Comparison of ENCODE assay signal across 25 cellular contexts in genomic region chr21:26432410-26432809, GRCh38.
DNase-seq lines count a peak whose midpoint lies in the region; ATAC-seq, FAIRE-seq and TF ChIP-seq lines count a peak whose summit lies in the region.
"Had no signal": no experiment of that assay in that cellular context is flagged by ENCODE, and none has a peak within 500 bp of the region (broad histone marks: within the 10 kb centered on the region; RNA-seq: fewer than 3 reads in every experiment).

No MANE protein-coding gene starts in this region.

- FAIRE-seq in H1 (lab: Jason Lieb, UNC) = no peak
- FAIRE-seq: GM18507 had no signal

- H4K5ac ChIP-seq in H1 (ENCODE audit: insufficient read length, low read depth, low read length) = no peak overlapping the region

- no peaks in the 10 kb centered on the region for H3K27me3 Mint-ChIP-seq in activated naive CD8-positive, alpha-beta T cell treated with anti-CD3 and anti-CD28 coated beads, Interleukin-2, amount 50 U/mL, for 24 hours
- H3K27me3 Mint-ChIP-seq in activated naive CD8-positive, alpha-beta T cell treated with anti-CD3 and anti-CD28 coated beads for 36 hours = no peaks in the 10 kb centered on the region
- H3K27me3 Mint-ChIP-seq: B cell had no signal

- no peak overlapping the region for H3K4ac ChIP-seq in H1 (replicated peaks; ENCODE audit: insufficient read length, low read depth, low read length)

- no peak overlapping the region for H3K14ac ChIP-seq in H1 (ENCODE audit: insufficient read length)

- H3K79me2 ChIP-seq in MM.1S (ENCODE audit: low read length) = no peaks in the 10 kb centered on the region
- H3K79me2 ChIP-seq in H1 (ENCODE audit: control insufficient read depth in 1 of 2, insufficient read depth in 2 of 2, low read length in 2 of 2) = no peaks in the 10 kb centered on the region

- CTCF ChIA-PET in H1 (lab: Charles Lee; ENCODE audit: partially characterized antibody) = no interaction called here

- H2BK20ac ChIP-seq in H1 (ENCODE audit: low read length) = 0 out of 2 replicates have a peak overlapping the region, but pooled peaks have one; percentile 61

- H3K4me1 ChIP-seq in MM.1S (ENCODE audit: low read length) = peaks cover 9% of the 10 kb centered on the region; the same call in 1 of the 2 replicates
- no peaks in the 10 kb centered on the region for H3K4me1 ChIP-seq in H1 (replicated peaks in 1 of 4; ENCODE audit: control insufficient read depth in 3 of 4, insufficient read depth in 4 of 4, low read length in 3 of 4)
- no peaks in the 10 kb centered on the region for H3K4me1 ChIP-seq in foreskin keratinocyte
- H3K4me1 ChIP-seq: HAP-1 had no signal

- ATAC-seq in activated naive CD8-positive, alpha-beta T cell treated with anti-CD3 and anti-CD28 coated beads, Interleukin-2, amount 50 U/mL, for 24 hours = peak; percentile 49
- ATAC-seq in GM21360 (IDR thresholded peaks at IDR 0.05; ENCODE audit: unreplicated experiment) (no peak), foreskin keratinocyte (no peak)
- ATAC-seq: SK-N-SH treated with all-trans-retinoic acid at 6 μM for 48 hours had no signal

- H3K9me3 ChIP-seq in MM.1S (replicated peaks; ENCODE audit: insufficient read depth, low read length) (no peaks in the 10 kb centered on the region), H1 (ENCODE audit: insufficient read depth in 2 of 2, low read depth in 1 of 2, low read length in 1 of 2) (no peaks in the 10 kb centered on the region)
- H3K9me3 ChIP-seq: HAP-1 had no signal

- no peaks in the 10 kb centered on the region for H3K36me3 Mint-ChIP-seq in activated naive CD8-positive, alpha-beta T cell treated with anti-CD3 and anti-CD28 coated beads, Interleukin-2, amount 50 U/mL, for 24 hours (ENCODE audit: low read depth)
- no peaks in the 10 kb centered on the region for H3K36me3 Mint-ChIP-seq in activated naive CD8-positive, alpha-beta T cell treated with anti-CD3 and anti-CD28 coated beads for 36 hours

- no peaks in the 10 kb centered on the region for H3F3A ChIP-seq in MM.1S (ENCODE audit: insufficient read depth, low read length)

- H3K27me3 ChIP-seq in MM.1S (replicated peaks; ENCODE audit: insufficient read depth, low read length) (no peaks in the 10 kb centered on the region), H1 (replicated peaks in 1 of 4; ENCODE audit: control insufficient read depth in 3 of 4, extremely low read depth in 1 of 4, insufficient read depth in 3 of 4, low read length in 3 of 4) (no peaks in the 10 kb centered on the region), foreskin keratinocyte (no peaks in the 10 kb centered on the region)

- peak overlapping the region; percentile 29; the same call in 1 of the 2 replicates for H2AFZ ChIP-seq in MM.1S (ENCODE audit: low read length)
- 0 out of 2 replicates have a peak overlapping the region, but pooled peaks have one; percentile 28 for H2AFZ ChIP-seq in H1 (ENCODE audit: low read length)
- H2AFZ ChIP-seq: PC-9 had no signal

- no peaks in the 10 kb centered on the region for H3K9me3 Mint-ChIP-seq in activated naive CD8-positive, alpha-beta T cell treated with anti-CD3 and anti-CD28 coated beads, Interleukin-2, amount 50 U/mL, for 24 hours
- no peaks in the 10 kb centered on the region for H3K9me3 Mint-ChIP-seq in activated naive CD8-positive, alpha-beta T cell treated with anti-CD3 and anti-CD28 coated beads for 36 hours

- 88% methylated on average over 5 of the region's 5 CpGs; no CpG with 5 or more reads in 1 of the 2 experiments for WGBS in H1 (ENCODE audit: extremely low coverage in 1 of 2, insufficient coverage in 1 of 2, insufficient read length in 1 of 2, insufficient replicate concordance in 2 of 2, low coverage in 1 of 2, low lambda C conversion rate in 2 of 2, missing lambda C conversion rate in 1 of 2), 2 experiments

- no peaks in the 10 kb centered on the region for H3K79me1 ChIP-seq in H1 (ENCODE audit: low read depth, low read length)

- no peak overlapping the region for H2BK12ac ChIP-seq in H1 (ENCODE audit: low read depth, low read length)

- TF ChIP-seq EP300 in H1 (IDR thresholded peaks at IDR 0.05; ENCODE audit: borderline replicate concordance in 1 of 2, low read depth in 2 of 2, low read length in 2 of 2) = no peak

- H3K4me3 ChIP-seq in MM.1S (ENCODE audit: low read length) (peak overlapping the region; percentile 6; the same call in 1 of the 2 replicates), H1 (ENCODE audit: extremely low read depth in 1 of 4, insufficient read depth in 2 of 4, low read depth in 3 of 4, low read length in 4 of 4) (no peak overlapping the region)
- H3K4me3 ChIP-seq: HAP-1, PC-9 had no signal

- no peak for TF ChIP-seq POLR2A in H1 (IDR thresholded peaks at IDR 0.05; ENCODE audit: control extremely low read depth in 1 of 2, low read depth in 2 of 2, low read length in 2 of 2)

- H3K9ac ChIP-seq in MM.1S (ENCODE audit: low read length) (no peak overlapping the region), H1 (replicated peaks in 1 of 4; ENCODE audit: extremely low read depth in 1 of 4, low read depth in 3 of 4, low read length in 3 of 4) (no peak overlapping the region)

- no peak for TF ChIP-seq RAD21 in H1 (IDR thresholded peaks at IDR 0.05 in 1 of 2, conservative IDR thresholded peaks at IDR 0.05 in 1 of 2; ENCODE audit: low read depth in 2 of 2, low read length in 2 of 2)

- in situ Hi-C loops in GM13977 (cut with MboI; ENCODE audit: low pct_unique_long_range_greater_than_20kb, low sequenced_read_pairs, unreplicated experiment) = no loop called here

- no peaks in the 10 kb centered on the region for H3K4me1 Mint-ChIP-seq in activated naive CD8-positive, alpha-beta T cell treated with anti-CD3 and anti-CD28 coated beads, Interleukin-2, amount 50 U/mL, for 24 hours
- no peaks in the 10 kb centered on the region for H3K4me1 Mint-ChIP-seq in activated naive CD8-positive, alpha-beta T cell treated with anti-CD3 and anti-CD28 coated beads for 36 hours
- H3K4me1 Mint-ChIP-seq: B cell had no signal

- H4K91ac ChIP-seq in H1 (replicated peaks; ENCODE audit: insufficient read length, low read length) = no peak overlapping the region

- H3K27ac ChIP-seq in MM.1S (ENCODE audit: low read length) (peak overlapping the region; percentile 2; the same call in 1 of the 2 replicates), H1 (ENCODE audit: low read depth, low read length) (no peak overlapping the region), foreskin keratinocyte (no peak overlapping the region)
- H3K27ac ChIP-seq: PC-9, RWPE1 had no signal

- POLR2A ChIA-PET in H1 (lab: Charles Lee; ENCODE audit: partially characterized antibody) = no interaction called here

- no peak overlapping the region for H3K4me3 Mint-ChIP-seq in activated naive CD8-positive, alpha-beta T cell treated with anti-CD3 and anti-CD28 coated beads, Interleukin-2, amount 50 U/mL, for 24 hours
- no peak overlapping the region for H3K4me3 Mint-ChIP-seq in activated naive CD8-positive, alpha-beta T cell treated with anti-CD3 and anti-CD28 coated beads for 36 hours
- H3K4me3 Mint-ChIP-seq: B cell had no signal

- H3K4me2 ChIP-seq in MM.1S (ENCODE audit: low read depth, low read length) = peak overlapping the region; percentile 80
- H3K4me2 ChIP-seq in H1 (ENCODE audit: insufficient read depth in 1 of 2, low read depth in 2 of 2, low read length in 2 of 2) = no peak overlapping the region
- H3K4me2 ChIP-seq: PC-9 had no signal

- H4K8ac ChIP-seq in H1 (ENCODE audit: extremely low read depth, insufficient read depth, low read length) = no peak overlapping the region

- H3K23ac ChIP-seq in H1 (ENCODE audit: insufficient read length) = no peak overlapping the region

- H3K36me3 ChIP-seq in MM.1S (replicated peaks; ENCODE audit: insufficient read depth, low read length) = no peaks in the 10 kb centered on the region
- no peaks in the 10 kb centered on the region for H3K36me3 ChIP-seq in H1 (ENCODE audit: control insufficient read depth in 2 of 4, insufficient read depth in 4 of 4, low read length in 3 of 4)
- H3K36me3 ChIP-seq: HAP-1 had no signal

- no peak overlapping the region for H2BK15ac ChIP-seq in H1 (ENCODE audit: low read length)

- no peak overlapping the region for H2BK5ac ChIP-seq in H1 (ENCODE audit: low read depth, low read length)

- no peak overlapping the region for H2AK5ac ChIP-seq in H1 (ENCODE audit: low read depth, low read length)

- H2BK120ac ChIP-seq in H1 (replicated peaks; ENCODE audit: low read depth, low read length) = no peak overlapping the region

- no peak overlapping the region for H3K27ac Mint-ChIP-seq in activated naive CD8-positive, alpha-beta T cell treated with anti-CD3 and anti-CD28 coated beads, Interleukin-2, amount 50 U/mL, for 24 hours
- no peak overlapping the region for H3K27ac Mint-ChIP-seq in activated naive CD8-positive, alpha-beta T cell treated with anti-CD3 and anti-CD28 coated beads for 36 hours
- H3K27ac Mint-ChIP-seq: B cell had no signal

- no peak overlapping the region for H3K56ac ChIP-seq in H1 (replicated peaks; ENCODE audit: insufficient read length, low read depth, low read length)

- no peaks in the 10 kb centered on the region for H3K9me2 ChIP-seq in MM.1S (replicated peaks; ENCODE audit: insufficient read depth, low read length)

- no peak for DNase-seq in activated naive CD8-positive, alpha-beta T cell treated with anti-CD3 and anti-CD28 coated beads, Interleukin-2, amount 50 U/mL, for 24 hours
- DNase-seq in activated naive CD8-positive, alpha-beta T cell treated with anti-CD3 and anti-CD28 coated beads for 36 hours = no peak
- DNase-seq in MM.1S (peak; percentile 88), H1 (ENCODE audit: low read depth in 1 of 2, low spot score in 2 of 2) (no peak), HT-29 (ENCODE audit: low spot score) (no peak), foreskin keratinocyte (no peak), GM13977 (ENCODE audit: low spot score) (no peak)
- DNase-seq: COR-L47; DMS 273 treated with DMSO at 0.1 percent for 48 hours; GDM1; NCI-H1105; NCI-H2081; NCI-H2171 treated with DMSO at 0.1 percent for 48 hours; NCI-H446; NCI-H526 treated with DMSO at 0.1 percent for 48 hours; NK-92 treated with Interleukin-12 subunit alpha and Interleukin-12 subunit beta, amount 100 ng/mL, for 24 hours; PC-9; SIG-M5; T-helper 1 cell had no signal

- TF ChIP-seq CTCF in MM.1S (IDR thresholded peaks at IDR 0.05; ENCODE audit: low read length) = no peak
- TF ChIP-seq CTCF in H1 (IDR thresholded peaks at IDR 0.05; ENCODE audit: control extremely low read depth in 1 of 3, insufficient read depth in 1 of 3, low read depth in 1 of 3, low read length in 3 of 3) = no peak
- TF ChIP-seq CTCF in foreskin keratinocyte (conservative IDR thresholded peaks at IDR 0.05) = no peak
- TF ChIP-seq CTCF in GM13977 (IDR thresholded peaks at IDR 0.05; ENCODE audit: extremely low read depth, insufficient read depth, missing control alignments) = no peak

- H3K23me2 ChIP-seq in H1 (ENCODE audit: low read depth, low read length) = no peaks in the 10 kb centered on the region

- H4K20me1 ChIP-seq in MM.1S (ENCODE audit: insufficient read depth, low read length) (no peaks in the 10 kb centered on the region), H1 (replicated peaks in 1 of 2; ENCODE audit: control insufficient read depth in 1 of 2, insufficient read depth in 2 of 2, low read length in 2 of 2) (no peaks in the 10 kb centered on the region)

- no peak overlapping the region for H3K18ac ChIP-seq in H1 (ENCODE audit: extremely low read depth, low read length)

TF ChIP-seq in H1, 55 proteins besides CTCF, POLR2A, EP300 and RAD21 (continues in another document):
- TF ChIP-seq KDM4A (IDR thresholded peaks at IDR 0.05; ENCODE audit: low read depth, low read length, severe bottlenecking) (no peak), RFX5 (IDR thresholded peaks at IDR 0.05; ENCODE audit: borderline replicate concordance, low read depth, low read length) (no peak)
